8 cellular contexts compared by ENCODE assay signal in the genomic region with DNA sequence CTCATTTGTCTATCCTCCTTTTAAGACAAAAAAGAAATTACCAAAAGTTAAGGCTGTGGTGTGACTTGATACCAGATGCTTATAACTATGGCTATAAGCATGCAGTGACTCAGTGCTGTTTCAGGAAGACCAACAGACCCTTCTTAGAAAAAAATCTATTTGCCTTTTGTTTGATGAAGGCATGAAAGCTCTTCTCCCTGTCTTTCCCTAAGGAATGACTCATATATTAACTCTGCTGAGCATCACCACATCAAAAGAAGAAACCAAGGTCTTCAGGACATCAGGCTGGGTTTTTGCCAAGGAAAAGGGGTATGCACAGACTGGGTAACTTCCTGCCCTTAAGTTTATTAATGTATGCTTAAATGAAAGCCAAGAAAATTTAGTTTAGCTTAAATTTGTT. TPM values are rescaled to one million over a fixed set of nuclear protein-coding genes. Genes with fewer than 3 reads are reported as not detected.
A peak's percentile ranks its signal among the peaks of the same experiment; 100 is the strongest.
DNase-seq lines count a peak whose midpoint lies in the region; ATAC-seq, FAIRE-seq and TF ChIP-seq lines count a peak whose summit lies in the region.

No MANE protein-coding gene starts in this region.

- H3K9me3 Mint-ChIP-seq in activated T-helper 2 cell treated with anti-CD3 and anti-CD28 coated beads, Interferon-gamma antibody, Interleukin-2, Interleukin-4, amounts not matched to agents 10 μg/mL and 5 μg/mL and 100 μg/mL, durations not matched to agents 14 hours and 24 hours and 36 hours, result peaks cover 3% of the 10 kb centered on the region

- CTCF ChIA-PET in A549 (lab: Yijun Ruan, JAX), result interaction anchor here (0.6 to 11.9 kb wide), 19 partner anchors 8 to 438 kb away, joined by 3 to 244 read pairs (median 4); a partner anchor contains a TSS

- peak overlapping the region; percentile 95 for H3K27ac ChIP-seq in A549
- H3K27ac ChIP-seq in HL-60 (replicated peaks), result peak overlapping the region; percentile 15; the same call in 1 of the 2 replicates
- peak overlapping the region; percentile 66 to 77 for H3K27ac ChIP-seq in uterus

- TF ChIP-seq RAD21 in A549 (conservative IDR thresholded peaks at IDR 0.05 in 1 of 2, IDR thresholded peaks at IDR 0.05 in 1 of 2), result peak; percentile 43 to 68

- H3K4me1 Mint-ChIP-seq in activated T-helper 2 cell treated with anti-CD3 and anti-CD28 coated beads, Interferon-gamma antibody, Interleukin-2, Interleukin-4, amounts not matched to agents 10 μg/mL and 5 μg/mL and 100 μg/mL, durations not matched to agents 14 hours and 24 hours and 36 hours (ENCODE audit: low read depth), result peaks cover 54% of the 10 kb centered on the region

- H3K4me1 ChIP-seq in A549 (peaks cover 84% of the 10 kb centered on the region), uterus (no peaks in the 10 kb centered on the region)

- peak; percentile 96 for FAIRE-seq in A549 (lab: Jason Lieb, UNC)

- H3K36me3 ChIP-seq in uterus, result no peaks in the 10 kb centered on the region

- no peak overlapping the region for H3K4me3 ChIP-seq in A549
- H3K4me3 ChIP-seq in HL-60 (replicated peaks; ENCODE audit: insufficient read depth, low read length), result no peak overlapping the region
- H3K4me3 ChIP-seq in uterus, result no peak overlapping the region

- H3K36me3 Mint-ChIP-seq in activated T-helper 2 cell treated with anti-CD3 and anti-CD28 coated beads, Interferon-gamma antibody, Interleukin-2, Interleukin-4, amounts not matched to agents 10 μg/mL and 5 μg/mL and 100 μg/mL, durations not matched to agents 14 hours and 24 hours and 36 hours (ENCODE audit: low read depth), result peaks cover 49% of the 10 kb centered on the region

- POLR2A ChIA-PET in A549 (lab: Yijun Ruan, JAX), result interaction anchor here (0.9 to 9.7 kb wide), 14 partner anchors 8 to 210 kb away, joined by 3 to 531 read pairs (median 8); a partner anchor contains a TSS

- H3K4me3 Mint-ChIP-seq in activated T-helper 2 cell treated with anti-CD3 and anti-CD28 coated beads, Interferon-gamma antibody, Interleukin-2, Interleukin-4, amounts not matched to agents 10 μg/mL and 5 μg/mL and 100 μg/mL, durations not matched to agents 14 hours and 24 hours and 36 hours (ENCODE audit: low read depth), result peak overlapping the region; percentile 68

- peak; percentile 55 to 70 for ATAC-seq in A549
- ATAC-seq in HG03139 (IDR thresholded peaks at IDR 0.05; ENCODE audit: unreplicated experiment), result no peak

- H3K4me2 ChIP-seq in A549, result peak overlapping the region; percentile 62

- no peak for TF ChIP-seq CTCF in A549 (IDR thresholded peaks at IDR 0.05)
- no peak for TF ChIP-seq CTCF in HL-60 (IDR thresholded peaks at IDR 0.05; ENCODE audit: insufficient read depth, low read length)
- TF ChIP-seq CTCF in uterus (IDR thresholded peaks at IDR 0.05), result no peak

- H3K27me3 ChIP-seq in HL-60 (ENCODE audit: insufficient read depth, poor library complexity, severe bottlenecking) (no peaks in the 10 kb centered on the region), uterus (no peaks in the 10 kb centered on the region)

- DNase-seq in A549 (ENCODE audit: low read depth in 1 of 2, low spot score in 1 of 2), result peak; percentile 86 to 99
- no peak for DNase-seq in HL-60 (ENCODE audit: low read depth in 1 of 2, low spot score in 1 of 2)
- no peak for DNase-seq in activated T-helper 2 cell treated with anti-CD3 and anti-CD28 coated beads, Interferon-gamma antibody, Interleukin-2, Interleukin-4, amounts not matched to agents 10 μg/mL and 5 μg/mL and 100 μg/mL, durations not matched to agents 14 hours and 24 hours and 36 hours (ENCODE audit: low spot score)
- DNase-seq in kidney glomerular epithelial cell (lab: John Stamatoyannopoulos, UW), result peak; percentile 97
- no peak for DNase-seq in uterus
- no peak for DNase-seq in NCI-H2227 treated with DMSO at 0.1 percent for 48 hours (lab: John Stamatoyannopoulos, UW)
- no peak for DNase-seq in hypothalamus (lab: John Stamatoyannopoulos, UW)

- no peaks in the 10 kb centered on the region for H3K27me3 Mint-ChIP-seq in activated T-helper 2 cell treated with anti-CD3 and anti-CD28 coated beads, Interferon-gamma antibody, Interleukin-2, Interleukin-4, amounts not matched to agents 10 μg/mL and 5 μg/mL and 100 μg/mL, durations not matched to agents 14 hours and 24 hours and 36 hours (ENCODE audit: low read depth)

- H3K27ac Mint-ChIP-seq in activated T-helper 2 cell treated with anti-CD3 and anti-CD28 coated beads, Interferon-gamma antibody, Interleukin-2, Interleukin-4, amounts not matched to agents 10 μg/mL and 5 μg/mL and 100 μg/mL, durations not matched to agents 14 hours and 24 hours and 36 hours, result peak overlapping the region; percentile 85

- intact Hi-C loops in activated T-helper 2 cell treated with anti-CD3 and anti-CD28 coated beads, Interferon-gamma antibody, Interleukin-2, Interleukin-4, amounts not matched to agents 10 μg/mL and 5 μg/mL and 100 μg/mL, durations not matched to agents 14 hours and 24 hours and 36 hours (cut with micrococcal nuclease), result loop anchor here (1.0 to 5.0 kb wide), 9 partner anchors 8 to 283 kb away; a partner anchor contains a TSS
- intact Hi-C loops in uterus (cut with DNase I; ENCODE audit: low total_unique reads), result loop anchor here (10.0 kb wide), 1 partner anchor 80 kb away; no protein-coding TSS in a partner anchor

- TF ChIP-seq POLR2A in A549 (IDR thresholded peaks at IDR 0.05; ENCODE audit: low read length) (no peak), uterus (IDR thresholded peaks at IDR 0.05) (no peak)

- TF ChIP-seq EP300 in A549 (IDR thresholded peaks at IDR 0.05), result peak; percentile 99 to 100

- H3K9me3 ChIP-seq in A549, result peaks cover 10% of the 10 kb centered on the region
- no peaks in the 10 kb centered on the region for H3K9me3 ChIP-seq in uterus

TF ChIP-seq in A549, 52 proteins besides CTCF, POLR2A, EP300 and RAD21 (continues in another document):
- TF ChIP-seq MAZ (IDR thresholded peaks at IDR 0.05; ENCODE audit: borderline replicate concordance, low read depth, low read length), result no peak
- no peak for TF ChIP-seq RCOR1 (IDR thresholded peaks at IDR 0.05; ENCODE audit: low read depth, low read length)
- peak; percentile 14; the same call in 1 of the 2 replicates for TF ChIP-seq NFE2L2 (conservative IDR thresholded peaks at IDR 0.05; ENCODE audit: low read length)
- TF ChIP-seq FOXS1 (CRISPR knock-in tag; IDR thresholded peaks at IDR 0.05), result peak; percentile 88
- TF ChIP-seq, protein P1, sequence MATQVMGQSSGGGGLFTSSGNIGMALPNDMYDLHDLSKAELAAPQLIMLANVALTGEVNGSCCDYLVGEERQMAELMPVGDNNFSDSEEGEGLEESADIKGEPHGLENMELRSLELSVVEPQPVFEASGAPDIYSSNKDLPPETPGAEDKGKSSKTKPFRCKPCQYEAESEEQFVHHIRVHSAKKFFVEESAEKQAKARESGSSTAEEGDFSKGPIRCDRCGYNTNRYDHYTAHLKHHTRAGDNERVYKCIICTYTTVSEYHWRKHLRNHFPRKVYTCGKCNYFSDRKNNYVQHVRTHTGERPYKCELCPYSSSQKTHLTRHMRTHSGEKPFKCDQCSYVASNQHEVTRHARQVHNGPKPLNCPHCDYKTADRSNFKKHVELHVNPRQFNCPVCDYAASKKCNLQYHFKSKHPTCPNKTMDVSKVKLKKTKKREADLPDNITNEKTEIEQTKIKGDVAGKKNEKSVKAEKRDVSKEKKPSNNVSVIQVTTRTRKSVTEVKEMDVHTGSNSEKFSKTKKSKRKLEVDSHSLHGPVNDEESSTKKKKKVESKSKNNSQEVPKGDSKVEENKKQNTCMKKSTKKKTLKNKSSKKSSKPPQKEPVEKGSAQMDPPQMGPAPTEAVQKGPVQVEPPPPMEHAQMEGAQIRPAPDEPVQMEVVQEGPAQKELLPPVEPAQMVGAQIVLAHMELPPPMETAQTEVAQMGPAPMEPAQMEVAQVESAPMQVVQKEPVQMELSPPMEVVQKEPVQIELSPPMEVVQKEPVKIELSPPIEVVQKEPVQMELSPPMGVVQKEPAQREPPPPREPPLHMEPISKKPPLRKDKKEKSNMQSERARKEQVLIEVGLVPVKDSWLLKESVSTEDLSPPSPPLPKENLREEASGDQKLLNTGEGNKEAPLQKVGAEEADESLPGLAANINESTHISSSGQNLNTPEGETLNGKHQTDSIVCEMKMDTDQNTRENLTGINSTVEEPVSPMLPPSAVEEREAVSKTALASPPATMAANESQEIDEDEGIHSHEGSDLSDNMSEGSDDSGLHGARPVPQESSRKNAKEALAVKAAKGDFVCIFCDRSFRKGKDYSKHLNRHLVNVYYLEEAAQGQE (IDR thresholded peaks at IDR 0.05), result no peak
- no peak for TF ChIP-seq ESRRA (IDR thresholded peaks at IDR 0.05; ENCODE audit: borderline replicate concordance, low read length)
- TF ChIP-seq RARB (CRISPR knock-in tag; IDR thresholded peaks at IDR 0.05), result no peak
- TF ChIP-seq SMC3 (IDR thresholded peaks at IDR 0.05), result peak; percentile 60
- no peak for TF ChIP-seq RNF2 (IDR thresholded peaks at IDR 0.05; ENCODE audit: borderline replicate concordance, low read depth)
- no peak for TF ChIP-seq HOXA7 (CRISPR knock-in tag; IDR thresholded peaks at IDR 0.05)
- TF ChIP-seq CEBPB (IDR thresholded peaks at IDR 0.05), result peak; percentile 57 to 90; a peak in 3 of 4 replicates
- no peak for TF ChIP-seq NR3C1 (IDR thresholded peaks at IDR 0.05)
- TF ChIP-seq, protein P2, sequence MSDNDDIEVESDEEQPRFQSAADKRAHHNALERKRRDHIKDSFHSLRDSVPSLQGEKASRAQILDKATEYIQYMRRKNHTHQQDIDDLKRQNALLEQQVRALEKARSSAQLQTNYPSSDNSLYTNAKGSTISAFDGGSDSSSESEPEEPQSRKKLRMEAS (IDR thresholded peaks at IDR 0.05), result peak; percentile 91

RNA-seq across cellular contexts. Expression of a gene that starts 47.1 kb away (rescaled TPM):
- polyA plus RNA-seq in A549 (2011; rRNA removed), result 638 and 726 TPM in 2 replicates
- polyA plus RNA-seq in A549 (2012; cell fraction: cytosol; rRNA removed), result 95.8 and 122 TPM in 2 replicates
- 106 and 218 TPM in 2 replicates for polyA plus RNA-seq in A549 (2012; cell fraction: nucleus; rRNA removed)
- polyA plus RNA-seq in A549 (2017; fragmentation: RNase III; extraction: RNeasy Plus Mini Kit Qiagen cat#74134 plus additional on column Dnase treatment), result 354 to 422 TPM (median 395 TPM) in 3 replicates
- polyA minus RNA-seq in A549 (2011; rRNA and poly(A)+ RNA removed), result 969 and 1,130 TPM in 2 replicates
- 479 and 499 TPM in 2 replicates for total RNA-seq in activated T-helper 2 cell treated with anti-CD3 and anti-CD28 coated beads, Interferon-gamma antibody, Interleukin-2, Interleukin-4, amounts not matched to agents 10 μg/mL and 5 μg/mL and 100 μg/mL, durations not matched to agents 14 hours and 24 hours and 36 hours
- total RNA-seq in uterus, result 100 to 1,000 TPM in 3 of 4 donors, 10 to 100 TPM in 1; 92.7 to 251 (median 150) TPM

RNA-seq across cellular contexts. Expression of a gene that starts 47.3 kb away (rescaled TPM):
- polyA plus RNA-seq in A549 (2011; rRNA removed) (169 and 171 TPM in 2 replicates), A549 (2017; fragmentation: RNase III; extraction: RNeasy Plus Mini Kit Qiagen cat#74134 plus additional on column Dnase treatment) (109 to 114 TPM (median 111 TPM) in 3 replicates)
- polyA plus RNA-seq in A549 (2012; cell fraction: cytosol; rRNA removed), result 94.6 and 108 TPM in 2 replicates
- polyA plus RNA-seq in A549 (2012; cell fraction: nucleus; rRNA removed), result 35.6 and 63.6 TPM in 2 replicates
- polyA minus RNA-seq in A549 (2011; rRNA and poly(A)+ RNA removed), result 53.6 and 71.5 TPM in 2 replicates
- 48.3 and 50.3 TPM in 2 replicates for total RNA-seq in activated T-helper 2 cell treated with anti-CD3 and anti-CD28 coated beads, Interferon-gamma antibody, Interleukin-2, Interleukin-4, amounts not matched to agents 10 μg/mL and 5 μg/mL and 100 μg/mL, durations not matched to agents 14 hours and 24 hours and 36 hours
- total RNA-seq in uterus, result 10 to 100 TPM; 13.2 to 31.8 (median 24.3) TPM

Comparison
In these comparisons a context has a peak if more than half of its experiments do, and no peak if none do; other contexts are left out.
1. DNase-seq: peak in A549 (2 of 2) and kidney glomerular epithelial cell (single experiment); none in HL-60 (0 of 2), activated T-helper 2 cell treated with anti-CD3 and anti-CD28 coated beads, Interferon-gamma antibody, Interleukin-2, Interleukin-4, amounts not matched to agents 10 μg/mL and 5 μg/mL and 100 μg/mL, durations not matched to agents 14 hours and 24 hours and 36 hours (single experiment), uterus (0 of 2), NCI-H2227 treated with DMSO at 0.1 percent for 48 hours (single experiment) and hypothalamus (0 of 51).
2. H3K27ac ChIP-seq: peak in every context shown above with its lines; median percentile 95 in A549; 72 in uterus; 15 in HL-60.